In genomic region chr4:67131224-67131623, GRCh38 we compare ENCODE assay signal across 13 cellular contexts.
DNase-seq lines count a peak whose midpoint lies in the region; ATAC-seq and TF ChIP-seq lines count a peak whose summit lies in the region.
"Had no signal": no experiment of that assay in that cellular context is flagged by ENCODE, and none has a peak within 500 bp of the region (broad histone marks: within the 10 kb centered on the region; RNA-seq: fewer than 3 reads in every experiment).

No MANE protein-coding gene starts in this region.

- ATAC-seq in GM18867 (IDR thresholded peaks at IDR 0.05; ENCODE audit: unreplicated experiment) (peak; percentile 97), GM21529 (IDR thresholded peaks at IDR 0.05; ENCODE audit: unreplicated experiment) (peak; percentile 97), HG03135 (IDR thresholded peaks at IDR 0.05; ENCODE audit: unreplicated experiment) (peak; percentile 91)
- ATAC-seq: effector memory CD8-positive, alpha-beta T cell; stimulated activated memory B cell treated with anti-CD40 and anti-IgM and Interleukin-4, amounts not matched to agents 10 μg/mL and 1 μg/mL and 100 μg/mL, for 72 hours had no signal

- DNase-seq in fibroblast of pulmonary artery (ENCODE audit: low read depth) (peak; percentile 10), SIG-M5 (lab: John Stamatoyannopoulos, UW) (no peak), RKO (ENCODE audit: low spot score) (no peak), SW480 (ENCODE audit: low spot score) (no peak)
- DNase-seq in activated naive CD4-positive, alpha-beta T cell treated with Interleukin-2 at 50 U/mL for 16 hours: no peak
- DNase-seq: activated CD4-positive, CD25-positive, alpha-beta regulatory T cell; effector memory CD8-positive, alpha-beta T cell had no signal

- TF ChIP-seq CTCF in fibroblast of pulmonary artery (IDR thresholded peaks at IDR 0.05; ENCODE audit: low read length, missing control alignments): no peak

- H3K4me3 ChIP-seq in fibroblast of pulmonary artery (replicated peaks; ENCODE audit: low read depth, low read length): no peak overlapping the region
- H3K4me3 ChIP-seq: SJSA1, smooth muscle cell had no signal
